In genomic region chr3:39917060-39917773, GRCh38 we compare ENCODE assay signal across 16 cellular contexts.
DNase-seq lines count a peak whose midpoint lies in the region; ATAC-seq lines count a peak whose summit lies in the region.
"Had no signal": no experiment of that assay in that cellular context is flagged by ENCODE, and none has a peak within 500 bp of the region (broad histone marks: within the 10 kb centered on the region; RNA-seq: fewer than 3 reads in every experiment).

No MANE protein-coding gene starts in this region.

- no peaks in the 10 kb centered on the region for H3K9me3 ChIP-seq in adipocyte (ENCODE audit: control insufficient read depth, low read length)
- H3K9me3 ChIP-seq: BLaER1 had no signal

- no peak overlapping the region for H3K9ac ChIP-seq in adipocyte (ENCODE audit: low read length)
- H3K9ac ChIP-seq: BLaER1, parathyroid adenoma had no signal

- H3K27me3 ChIP-seq in adipocyte (replicated peaks; ENCODE audit: control insufficient read depth, insufficient read depth, low read length), result no peaks in the 10 kb centered on the region
- H3K27me3 ChIP-seq: BLaER1 had no signal

- peak; percentile 20 for DNase-seq in adipocyte (ENCODE audit: low read depth)
- peak; percentile 55 for DNase-seq in kidney glomerular epithelial cell (lab: John Stamatoyannopoulos, UW)
- DNase-seq in C1 segment of cervical spinal cord (lab: John Stamatoyannopoulos, UW), result no peak
- no peak for DNase-seq in NK-92 (lab: John Stamatoyannopoulos, UW; ENCODE audit: unreplicated experiment)
- no peak for DNase-seq in SKM-1 (lab: John Stamatoyannopoulos, UW; ENCODE audit: unreplicated experiment)
- DNase-seq: effector CD8-positive, alpha-beta T cell; GF-D8; NCI-H1436 treated with DMSO at 0.1 percent for 48 hours; NCI-H774; stimulated activated CD4-positive, alpha-beta T cell treated with anti-CD3 and anti-CD28 coated beads, Interleukin-1b, Interleukin-23, amount 100 ng/mL, for 48 hours; stimulated activated naive B cell treated with anti-CD40 and anti-IgM and Interleukin-4, amounts not matched to agents 10 μg/mL and 1 μg/mL and 100 μg/mL, for 72 hours had no signal

- ATAC-seq in GM18907 (IDR thresholded peaks at IDR 0.05; ENCODE audit: unreplicated experiment), result peak; percentile 90
- peak; percentile 84 for ATAC-seq in HG03159 (IDR thresholded peaks at IDR 0.05; ENCODE audit: unreplicated experiment)
- ATAC-seq in GM19023 (IDR thresholded peaks at IDR 0.05; ENCODE audit: unreplicated experiment), result no peak

- H3K4me3 ChIP-seq in adipocyte (ENCODE audit: low read length), result no peak overlapping the region
- H3K4me3 ChIP-seq: BLaER1 had no signal

- no peaks in the 10 kb centered on the region for H3K36me3 ChIP-seq in adipocyte (ENCODE audit: control insufficient read depth, insufficient read depth, low read length, severe bottlenecking)
- H3K36me3 ChIP-seq: BLaER1 had no signal

- H3K4me1 ChIP-seq in adipocyte (ENCODE audit: control insufficient read depth, insufficient read depth, low read length), result peaks cover 3% of the 10 kb centered on the region
- H3K4me1 ChIP-seq: BLaER1, parathyroid adenoma had no signal

Comparison
In these comparisons a context has a peak if more than half of its experiments do, and no peak if none do; other contexts are left out.
1. DNase-seq: peak in adipocyte (single experiment) and kidney glomerular epithelial cell (single experiment); none in C1 segment of cervical spinal cord (0 of 14), NK-92 (single experiment) and SKM-1 (single experiment).